In the genomic region with DNA sequence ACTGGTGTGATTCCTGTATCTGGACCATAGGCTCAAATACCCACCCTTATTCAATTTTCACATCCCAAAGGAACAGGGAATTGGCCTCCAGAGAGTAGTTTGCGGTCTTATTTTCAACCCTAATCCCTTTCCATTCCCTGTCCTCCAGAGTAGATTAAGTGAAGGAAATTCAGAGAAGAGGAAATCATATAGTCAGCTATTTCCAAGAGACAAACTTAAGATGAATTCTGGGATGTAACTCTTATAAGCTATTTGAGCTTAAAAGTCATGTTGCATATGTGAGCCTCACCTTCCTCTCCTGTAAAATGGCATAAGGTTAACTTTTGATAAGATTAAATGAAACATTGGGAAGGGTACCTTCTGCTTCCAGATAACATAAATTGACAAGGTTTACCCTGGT, we compare ENCODE assay signal across 35 cellular contexts. TPM values are rescaled to one million over a fixed set of nuclear protein-coding genes. Genes with fewer than 3 reads are reported as not detected.
"Had no signal": no experiment of that assay in that cellular context is flagged by ENCODE, and none has a peak within 500 bp of the region (broad histone marks: within the 10 kb centered on the region; RNA-seq: fewer than 3 reads in every experiment).

No MANE protein-coding gene starts in this region.

- H3K4me3 ChIP-seq: MG63 had no signal

- H3K9me3 ChIP-seq: MG63 had no signal

- DNase-seq: Kasumi-1, MG63, MM.1S, MV-4-11, NCI-H1048, NCI-H1092, NCI-H1092 treated with DMSO at 0.1 percent for 48 hours, NCI-H1105, NCI-H1105 treated with DMSO at 0.1 percent for 48 hours, NCI-H1417, NCI-H1417 treated with DMSO at 0.1 percent for 48 hours, NCI-H1436, NCI-H1436 treated with DMSO at 0.1 percent for 48 hours, NCI-H146, NCI-H1694, NCI-H1694 treated with DMSO at 0.1 percent for 48 hours, NCI-H187, NCI-H187 treated with DMSO at 0.1 percent for 48 hours, NCI-H1930, NCI-H2029, NCI-H2029 treated with DMSO at 0.1 percent for 48 hours, NCI-H2081, NCI-H2081 treated with DMSO at 0.1 percent for 48 hours, NCI-H2107, NCI-H2171, NCI-H2171 treated with DMSO at 0.1 percent for 48 hours, NCI-H2227 treated with DMSO at 0.1 percent for 48 hours, NCI-H226, NCI-H345, NCI-H446, NCI-H446 treated with DMSO at 0.1 percent for 48 hours, NCI-H510A, NCI-H510A treated with DMSO at 0.1 percent for 48 hours had no signal

- H3K36me3 ChIP-seq: MG63 had no signal

- H3K27me3 ChIP-seq: MG63 had no signal

RNA-seq across cellular contexts. Expression of gene ADAMTS18, which starts 37.4 kb away (rescaled TPM):
- total RNA-seq: MCF 10A, NCI-H460 had no signal
